ENCODE assay signal across 1 cellular context in genomic region chr11:63567044-63567840, GRCh38.
TF ChIP-seq lines count a peak whose summit lies in the region.

No MANE protein-coding gene starts in this region.

TF ChIP-seq in H1, 55 proteins besides CTCF, POLR2A, EP300 and RAD21:
- TF ChIP-seq KDM4A (IDR thresholded peaks at IDR 0.05; ENCODE audit: low read depth, low read length, severe bottlenecking) = no peak
- peak; percentile 74 for TF ChIP-seq BACH1 (IDR thresholded peaks at IDR 0.05; ENCODE audit: low read length)
- TF ChIP-seq RXRA (IDR thresholded peaks at IDR 0.05; ENCODE audit: insufficient read depth, low read depth, low read length) = no peak
- no peak for TF ChIP-seq TAF7 (optimal IDR thresholded peaks at IDR 0.05; ENCODE audit: borderline replicate concordance, low read depth, low read length)
TF ChIP-seq in H1: peak in this region for 1.
